Comparison of ENCODE assay signal across 3 cellular contexts in genomic region chr4:151928112-151928511, GRCh38.
"Had no signal": no experiment of that assay in that cellular context is flagged by ENCODE, and none has a peak within 500 bp of the region (broad histone marks: within the 10 kb centered on the region; RNA-seq: fewer than 3 reads in every experiment).

No MANE protein-coding gene starts in this region.

- DNase-seq: GDM1, GF-D8 had no signal

- H3K4me3 ChIP-seq: GM12878 had no signal

- ATAC-seq: GM12878 had no signal
